Comparison of ENCODE assay signal across 15 cellular contexts in genomic region chr1:15180189-15180588, GRCh38. TPM values are rescaled to one million over a fixed set of nuclear protein-coding genes. Genes with fewer than 3 reads are reported as not detected.
DNase-seq lines count a peak whose midpoint lies in the region; ATAC-seq and TF ChIP-seq lines count a peak whose summit lies in the region.
"Had no signal": no experiment of that assay in that cellular context is flagged by ENCODE, and none has a peak within 500 bp of the region (broad histone marks: within the 10 kb centered on the region; RNA-seq: fewer than 3 reads in every experiment).

No MANE protein-coding gene starts in this region.

- ATAC-seq in GM21515 (IDR thresholded peaks at IDR 0.05; ENCODE audit: unreplicated experiment) (no peak), HG03520 (IDR thresholded peaks at IDR 0.05; ENCODE audit: unreplicated experiment) (no peak)
- ATAC-seq in activated CD8-positive, alpha-beta T cell treated with anti-CD3 and anti-CD28 coated beads, Interleukin-2, amount 10 ng/mL, durations not matched to agents 7 days and 5 days = no peak
- ATAC-seq: activated CD8-positive, alpha-beta T cell treated with anti-CD3 and anti-CD28 coated beads for 36 hours had no signal

- H3K27ac ChIP-seq in sigmoid colon = peak overlapping the region in 3 of 4 donors; percentile 60 to 68 (median 65)

- H3K27me3 Mint-ChIP-seq in activated CD8-positive, alpha-beta T cell treated with anti-CD3 and anti-CD28 coated beads, Interleukin-2, amount 10 ng/mL, durations not matched to agents 7 days and 5 days (ENCODE audit: low read depth) = peaks cover 22% of the 10 kb centered on the region
- no peaks in the 10 kb centered on the region for H3K27me3 Mint-ChIP-seq in mesothelial cell of epicardium (ENCODE audit: low read depth)

- POLR2A ChIA-PET in activated CD8-positive, alpha-beta T cell treated with anti-CD3 and anti-CD28 coated beads, Interleukin-2, amount 10 ng/mL, durations not matched to agents 7 days and 5 days (lab: Charles Lee) = no interaction called here

- TF ChIP-seq CTCF in sigmoid colon (IDR thresholded peaks at IDR 0.05) (no peak), mesothelial cell of epicardium (IDR thresholded peaks at IDR 0.05; ENCODE audit: unreplicated experiment) (no peak)

- no peaks in the 10 kb centered on the region for H3K4me1 Mint-ChIP-seq in activated CD8-positive, alpha-beta T cell treated with anti-CD3 and anti-CD28 coated beads, Interleukin-2, amount 10 ng/mL, durations not matched to agents 7 days and 5 days (ENCODE audit: low read depth)
- H3K4me1 Mint-ChIP-seq in mesothelial cell of epicardium = no peaks in the 10 kb centered on the region
- H3K4me1 Mint-ChIP-seq: CD4-positive, alpha-beta memory T cell; central memory CD8-positive, alpha-beta T cell had no signal

- no peak overlapping the region for H3K4me3 Mint-ChIP-seq in activated CD8-positive, alpha-beta T cell treated with anti-CD3 and anti-CD28 coated beads, Interleukin-2, amount 10 ng/mL, durations not matched to agents 7 days and 5 days
- no peak overlapping the region for H3K4me3 Mint-ChIP-seq in mesothelial cell of epicardium
- H3K4me3 Mint-ChIP-seq: activated CD8-positive, alpha-beta T cell treated with anti-CD3 and anti-CD28 coated beads for 36 hours; CD4-positive, alpha-beta memory T cell; central memory CD8-positive, alpha-beta T cell had no signal

- no peak for TF ChIP-seq EP300 in sigmoid colon (IDR thresholded peaks at IDR 0.05)

- H3K36me3 Mint-ChIP-seq in activated CD8-positive, alpha-beta T cell treated with anti-CD3 and anti-CD28 coated beads, Interleukin-2, amount 10 ng/mL, durations not matched to agents 7 days and 5 days (ENCODE audit: low read depth) = no peaks in the 10 kb centered on the region
- no peaks in the 10 kb centered on the region for H3K36me3 Mint-ChIP-seq in mesothelial cell of epicardium
- H3K36me3 Mint-ChIP-seq: CD4-positive, alpha-beta memory T cell had no signal

- no peaks in the 10 kb centered on the region for H3K36me3 ChIP-seq in sigmoid colon

- H3K9me3 ChIP-seq in sigmoid colon = no peaks in the 10 kb centered on the region

- H3K9me3 Mint-ChIP-seq in activated CD8-positive, alpha-beta T cell treated with anti-CD3 and anti-CD28 coated beads, Interleukin-2, amount 10 ng/mL, durations not matched to agents 7 days and 5 days (ENCODE audit: insufficient read depth) = no peaks in the 10 kb centered on the region
- no peaks in the 10 kb centered on the region for H3K9me3 Mint-ChIP-seq in mesothelial cell of epicardium
- H3K9me3 Mint-ChIP-seq: central memory CD8-positive, alpha-beta T cell had no signal

- H3K4me3 ChIP-seq in sigmoid colon = no peak overlapping the region
- H3K4me3 ChIP-seq: skin epidermis had no signal

- H3K27ac Mint-ChIP-seq in activated CD8-positive, alpha-beta T cell treated with anti-CD3 and anti-CD28 coated beads, Interleukin-2, amount 10 ng/mL, durations not matched to agents 7 days and 5 days = no peak overlapping the region
- no peak overlapping the region for H3K27ac Mint-ChIP-seq in mesothelial cell of epicardium
- H3K27ac Mint-ChIP-seq: activated CD8-positive, alpha-beta T cell treated with anti-CD3 and anti-CD28 coated beads for 36 hours; CD4-positive, alpha-beta memory T cell had no signal

- DNase-seq in NCI-H1092 (lab: John Stamatoyannopoulos, UW) (peak; percentile 79), amygdala (lab: John Stamatoyannopoulos, UW) (peak in 54 of 56 donors; percentile 11 to 91 (median 70)), hippocampal formation (lab: John Stamatoyannopoulos, UW) (peak; percentile 80), sigmoid colon (peak; percentile 79), mesothelial cell of epicardium (ENCODE audit: low spot score in 2 of 2, unreplicated experiment in 2 of 2) (no peak)
- no peak for DNase-seq in activated CD8-positive, alpha-beta T cell treated with anti-CD3 and anti-CD28 coated beads, Interleukin-2, amount 10 ng/mL, durations not matched to agents 7 days and 5 days
- DNase-seq: activated CD8-positive, alpha-beta T cell treated with anti-CD3 and anti-CD28 coated beads for 36 hours; activated naive CD4-positive, alpha-beta T cell; CD4-positive, alpha-beta memory T cell; NCI-H2081 had no signal

- H3K27me3 ChIP-seq in sigmoid colon = no peaks in the 10 kb centered on the region

- intact Hi-C loops in sigmoid colon (cut with DNase I) = no loop called here

- WGBS in sigmoid colon, 2 donors = 68 to 89% methylated on average over 7 of the region's 7 CpGs

- H3K4me1 ChIP-seq in sigmoid colon = peaks cover 0 to 38% (median 29%) of the 10 kb centered on the region in 4 donors

- CTCF ChIA-PET in activated CD8-positive, alpha-beta T cell treated with anti-CD3 and anti-CD28 coated beads, Interleukin-2, amount 10 ng/mL, durations not matched to agents 7 days and 5 days (lab: Charles Lee) = interaction anchor here (0.7 kb wide), 1 partner anchor 101 kb away, joined by 3 read pairs; no protein-coding TSS in a partner anchor

- TF ChIP-seq POLR2A in sigmoid colon (IDR thresholded peaks at IDR 0.05) = no peak

RNA-seq across cellular contexts. Expression of gene TMEM51, which starts 26.6 kb away (rescaled TPM):
- 10 to 100 TPM; 12.3 to 20.7 (median 16.3) TPM for total RNA-seq in sigmoid colon
- polyA plus RNA-seq in sigmoid colon = 10 to 100 TPM in 1 of 3 donors, 1 to 10 TPM in 2; 8.8 to 15.3 (median 9.6) TPM
- under 1 TPM; 0.18 to 0.23 TPM for total RNA-seq in activated CD8-positive, alpha-beta T cell treated with anti-CD3 and anti-CD28 coated beads, Interleukin-2, amount 10 ng/mL, durations not matched to agents 7 days and 5 days
- 10.4 to 11.2 TPM (median 10.9 TPM) in 3 replicates for total RNA-seq in mesothelial cell of epicardium
- total RNA-seq: activated CD8-positive, alpha-beta T cell treated with anti-CD3 and anti-CD28 coated beads for 36 hours; OCI-LY7 had no signal
- polyA plus RNA-seq: CD4-positive, alpha-beta memory T cell had no signal

Comparison
In these comparisons a context has a peak if more than half of its experiments do, and no peak if none do; other contexts are left out.
1. DNase-seq: peak in NCI-H1092 (single experiment), amygdala (54 of 56), hippocampal formation (2 of 2) and sigmoid colon (single experiment); none in activated CD8-positive, alpha-beta T cell treated with anti-CD3 and anti-CD28 coated beads, Interleukin-2, amount 10 ng/mL, durations not matched to agents 7 days and 5 days (single experiment) and mesothelial cell of epicardium (0 of 2).